Comparison of ENCODE assay signal across 18 cellular contexts in the genomic region with DNA sequence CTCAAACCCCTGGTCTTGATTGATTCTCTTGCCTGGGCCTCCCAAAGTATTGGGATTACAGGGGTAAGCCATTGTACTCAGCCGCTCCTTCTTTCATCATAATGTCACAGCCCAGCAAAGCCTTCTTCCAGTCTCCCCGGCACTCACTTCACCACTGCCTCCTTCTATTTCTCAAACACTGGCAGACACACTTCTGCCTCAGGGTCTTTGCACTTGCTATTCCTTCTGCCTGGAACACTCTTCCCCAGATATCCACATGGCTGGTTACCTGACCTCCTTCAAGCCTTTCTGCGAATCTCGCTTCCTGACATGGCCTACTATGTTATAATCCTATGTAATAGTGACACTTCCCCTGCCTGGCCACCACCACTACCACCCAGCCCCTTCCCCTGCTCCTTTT. TPM values are rescaled to one million over a fixed set of nuclear protein-coding genes. Genes with fewer than 3 reads are reported as not detected.
DNase-seq lines count a peak whose midpoint lies in the region; ATAC-seq and TF ChIP-seq lines count a peak whose summit lies in the region.
"Had no signal": no experiment of that assay in that cellular context is flagged by ENCODE, and none has a peak within 500 bp of the region (broad histone marks: within the 10 kb centered on the region; RNA-seq: fewer than 3 reads in every experiment).

No MANE protein-coding gene starts in this region.

- no peaks in the 10 kb centered on the region for H3K27me3 ChIP-seq in SU-DHL-6 (ENCODE audit: low read length)
- H3K27me3 ChIP-seq: esophagus muscularis mucosa had no signal

- no peak for DNase-seq in activated naive CD8-positive, alpha-beta T cell treated with anti-CD3 and anti-CD28 coated beads, Interleukin-2, amount 10 ng/mL, durations not matched to agents 7 days and 5 days
- no peak for DNase-seq in activated naive CD8-positive, alpha-beta T cell treated with anti-CD3 and anti-CD28 coated beads, Interleukin-2, amount 50 U/mL, for 24 hours
- DNase-seq in mucosa of descending colon (no peak), coronary artery (ENCODE audit: low spot score) (no peak), GM20000 (ENCODE audit: low spot score) (no peak), G401 (ENCODE audit: low spot score) (no peak)
- DNase-seq: activated CD4-positive, CD25-positive, alpha-beta regulatory T cell; activated CD8-positive, alpha-beta memory T cell treated with anti-CD3 and anti-CD28 coated beads, Interleukin-2, amount 10 ng/mL, durations not matched to agents 7 days and 5 days; activated effector memory CD4-positive, alpha-beta T cell treated with Interleukin-2 at 50 U/mL for 16 hours; anterior cingulate cortex; caudate nucleus; NCI-H524; SIG-M5; stimulated activated CD8-positive, alpha-beta memory T cell treated with anti-CD3 and anti-CD28 coated beads, Interleukin-4, amount 100 ng/mL, for 48 hours had no signal

- no peaks in the 10 kb centered on the region for H3K27me3 Mint-ChIP-seq in activated naive CD8-positive, alpha-beta T cell treated with anti-CD3 and anti-CD28 coated beads, Interleukin-2, amount 10 ng/mL, durations not matched to agents 7 days and 5 days
- no peaks in the 10 kb centered on the region for H3K27me3 Mint-ChIP-seq in activated naive CD8-positive, alpha-beta T cell treated with anti-CD3 and anti-CD28 coated beads, Interleukin-2, amount 50 U/mL, for 24 hours
- H3K27me3 Mint-ChIP-seq: activated CD8-positive, alpha-beta memory T cell treated with anti-CD3 and anti-CD28 coated beads, Interleukin-2, amount 10 ng/mL, durations not matched to agents 7 days and 5 days had no signal

- ATAC-seq in activated naive CD8-positive, alpha-beta T cell treated with anti-CD3 and anti-CD28 coated beads, Interleukin-2, amount 10 ng/mL, durations not matched to agents 7 days and 5 days (ENCODE audit: low read depth), result no peak
- ATAC-seq in activated naive CD8-positive, alpha-beta T cell treated with anti-CD3 and anti-CD28 coated beads, Interleukin-2, amount 50 U/mL, for 24 hours, result no peak
- ATAC-seq in mucosa of descending colon, result peak; percentile 2
- ATAC-seq in GM21717 (IDR thresholded peaks at IDR 0.05; ENCODE audit: unreplicated experiment), result no peak
- ATAC-seq: activated CD8-positive, alpha-beta memory T cell treated with anti-CD3 and anti-CD28 coated beads, Interleukin-2, amount 10 ng/mL, durations not matched to agents 7 days and 5 days; GM23338 had no signal

- H3K4me2 ChIP-seq in SU-DHL-6 (ENCODE audit: low read depth, low read length, poor library complexity, severe bottlenecking), result no peak overlapping the region
- H3K4me2 ChIP-seq: GM23338 had no signal

- H3K36me3 Mint-ChIP-seq in activated naive CD8-positive, alpha-beta T cell treated with anti-CD3 and anti-CD28 coated beads, Interleukin-2, amount 10 ng/mL, durations not matched to agents 7 days and 5 days, result no peaks in the 10 kb centered on the region
- H3K36me3 Mint-ChIP-seq in activated naive CD8-positive, alpha-beta T cell treated with anti-CD3 and anti-CD28 coated beads, Interleukin-2, amount 50 U/mL, for 24 hours (ENCODE audit: low read depth), result no peaks in the 10 kb centered on the region
- H3K36me3 Mint-ChIP-seq: activated CD8-positive, alpha-beta memory T cell treated with anti-CD3 and anti-CD28 coated beads, Interleukin-2, amount 10 ng/mL, durations not matched to agents 7 days and 5 days had no signal

- H3K4me1 ChIP-seq in mucosa of descending colon (ENCODE audit: low read depth), result peaks cover 7% of the 10 kb centered on the region
- H3K4me1 ChIP-seq: esophagus muscularis mucosa had no signal

- H3K4me1 Mint-ChIP-seq in activated naive CD8-positive, alpha-beta T cell treated with anti-CD3 and anti-CD28 coated beads, Interleukin-2, amount 10 ng/mL, durations not matched to agents 7 days and 5 days, result peaks cover 9% of the 10 kb centered on the region
- peaks cover 8% of the 10 kb centered on the region for H3K4me1 Mint-ChIP-seq in activated naive CD8-positive, alpha-beta T cell treated with anti-CD3 and anti-CD28 coated beads, Interleukin-2, amount 50 U/mL, for 24 hours
- H3K4me1 Mint-ChIP-seq: GM23338 had no signal

- H3K27ac Mint-ChIP-seq in activated naive CD8-positive, alpha-beta T cell treated with anti-CD3 and anti-CD28 coated beads, Interleukin-2, amount 10 ng/mL, durations not matched to agents 7 days and 5 days, result peak overlapping the region; percentile 41
- no peak overlapping the region for H3K27ac Mint-ChIP-seq in activated naive CD8-positive, alpha-beta T cell treated with anti-CD3 and anti-CD28 coated beads, Interleukin-2, amount 50 U/mL, for 24 hours
- H3K27ac Mint-ChIP-seq: activated CD8-positive, alpha-beta memory T cell treated with anti-CD3 and anti-CD28 coated beads, Interleukin-2, amount 10 ng/mL, durations not matched to agents 7 days and 5 days; GM23338 had no signal

- H2AFZ ChIP-seq in SU-DHL-6 (ENCODE audit: low read depth, low read length, severe bottlenecking), result peak overlapping the region; percentile 32
- H2AFZ ChIP-seq: GM23338 had no signal

- intact Hi-C loops in mucosa of descending colon (cut with DNase I, micrococcal nuclease), result no loop called here

- H3K9ac ChIP-seq in SU-DHL-6 (ENCODE audit: low read length), result no peak overlapping the region

- no peaks in the 10 kb centered on the region for H3K9me3 Mint-ChIP-seq in activated naive CD8-positive, alpha-beta T cell treated with anti-CD3 and anti-CD28 coated beads, Interleukin-2, amount 10 ng/mL, durations not matched to agents 7 days and 5 days
- no peaks in the 10 kb centered on the region for H3K9me3 Mint-ChIP-seq in activated naive CD8-positive, alpha-beta T cell treated with anti-CD3 and anti-CD28 coated beads, Interleukin-2, amount 50 U/mL, for 24 hours
- H3K9me3 Mint-ChIP-seq: GM23338 had no signal

- H3K4me3 Mint-ChIP-seq in activated naive CD8-positive, alpha-beta T cell treated with anti-CD3 and anti-CD28 coated beads, Interleukin-2, amount 10 ng/mL, durations not matched to agents 7 days and 5 days, result no peak overlapping the region
- H3K4me3 Mint-ChIP-seq in activated naive CD8-positive, alpha-beta T cell treated with anti-CD3 and anti-CD28 coated beads, Interleukin-2, amount 50 U/mL, for 24 hours, result no peak overlapping the region
- H3K4me3 Mint-ChIP-seq: activated CD8-positive, alpha-beta memory T cell treated with anti-CD3 and anti-CD28 coated beads, Interleukin-2, amount 10 ng/mL, durations not matched to agents 7 days and 5 days; GM23338 had no signal

- in situ Hi-C loops in G401 (cut with HindIII; ENCODE audit: low sequenced_read_pairs), result no loop called here

- H3K9me2 ChIP-seq in SU-DHL-6 (replicated peaks; ENCODE audit: insufficient read depth, low read length), result no peaks in the 10 kb centered on the region

- POLR2A ChIA-PET in activated naive CD8-positive, alpha-beta T cell treated with anti-CD3 and anti-CD28 coated beads, Interleukin-2, amount 10 ng/mL, durations not matched to agents 7 days and 5 days (lab: Charles Lee), result interaction anchor here (0.6 to 1.5 kb wide), 2 partner anchors 9 to 65 kb away, joined by 4 to 5 read pairs; no protein-coding TSS in a partner anchor

- H4K20me1 ChIP-seq in SU-DHL-6 (ENCODE audit: low read depth, low read length), result no peaks in the 10 kb centered on the region

- H3F3A ChIP-seq in SU-DHL-6 (ENCODE audit: insufficient read depth), result no peaks in the 10 kb centered on the region

- H3K9me3 ChIP-seq in SU-DHL-6 (ENCODE audit: insufficient read depth, low read length) (no peaks in the 10 kb centered on the region), mucosa of descending colon (no peaks in the 10 kb centered on the region)
- H3K9me3 ChIP-seq: esophagus muscularis mucosa had no signal

- H3K79me2 ChIP-seq in SU-DHL-6 (ENCODE audit: insufficient read depth, low read length), result no peaks in the 10 kb centered on the region

- H3K4me3 ChIP-seq in SU-DHL-6 (ENCODE audit: insufficient read depth, low read length, poor library complexity, severe bottlenecking) (no peak overlapping the region), mucosa of descending colon (no peak overlapping the region), coronary artery (no peak overlapping the region)
- H3K4me3 ChIP-seq: esophagus muscularis mucosa, GM23338 had no signal

- H3K36me3 ChIP-seq in SU-DHL-6 (ENCODE audit: low read length) (no peaks in the 10 kb centered on the region), mucosa of descending colon (ENCODE audit: low read depth) (no peaks in the 10 kb centered on the region)
- H3K36me3 ChIP-seq: esophagus muscularis mucosa had no signal

- H3K27ac ChIP-seq in SU-DHL-6 (ENCODE audit: low read depth, low read length) (no peak overlapping the region), coronary artery (no peak overlapping the region)
- H3K27ac ChIP-seq: esophagus muscularis mucosa had no signal

- TF ChIP-seq CTCF in SU-DHL-6 (IDR thresholded peaks at IDR 0.05; ENCODE audit: insufficient read depth, low read length, poor library complexity, severe bottlenecking) (no peak), mucosa of descending colon (IDR thresholded peaks at IDR 0.05) (no peak), coronary artery (IDR thresholded peaks at IDR 0.05) (no peak), GM20000 (IDR thresholded peaks at IDR 0.05; ENCODE audit: extremely low read depth, missing control alignments) (no peak)

RNA-seq across cellular contexts. Expression of a gene that starts 7.2 kb away (rescaled TPM):
- 10 to 100 TPM; 23.7 to 24.5 TPM for total RNA-seq in activated naive CD8-positive, alpha-beta T cell treated with anti-CD3 and anti-CD28 coated beads, Interleukin-2, amount 10 ng/mL, durations not matched to agents 7 days and 5 days
- 100 to 1,000 TPM in 1 of 3 donors, 10 to 100 TPM in 2; 77.9 to 126 (median 84.1) TPM for total RNA-seq in mucosa of descending colon
- 1.4 and 4.2 TPM in 2 replicates for total RNA-seq in G401 (2014; rRNA removed; shearing (Covaris generic))
